In the genomic region with DNA sequence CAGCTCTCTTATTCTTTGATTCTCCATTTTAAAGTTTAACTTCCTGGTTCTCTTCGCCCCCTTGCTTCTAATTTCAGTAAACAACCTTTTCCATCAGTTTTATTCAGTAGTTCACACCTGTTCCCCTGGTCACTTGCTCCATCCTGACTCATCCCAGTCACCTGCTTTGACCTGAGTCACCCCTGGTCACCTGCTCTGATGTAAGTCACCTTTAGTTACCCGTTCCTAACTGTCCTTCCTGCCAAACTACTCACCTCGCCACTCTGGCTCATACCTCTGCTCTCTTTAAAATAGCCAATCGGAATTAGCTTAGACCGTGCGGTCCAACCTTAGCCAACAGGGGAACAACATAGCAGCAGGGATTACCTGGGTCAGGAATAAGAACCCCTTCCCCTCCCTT, we compare ENCODE assay signal across 15 cellular contexts. TPM values are rescaled to one million over a fixed set of nuclear protein-coding genes. Genes with fewer than 3 reads are reported as not detected.
DNase-seq lines count a peak whose midpoint lies in the region; ATAC-seq and TF ChIP-seq lines count a peak whose summit lies in the region.
"Had no signal": no experiment of that assay in that cellular context is flagged by ENCODE, and none has a peak within 500 bp of the region (broad histone marks: within the 10 kb centered on the region; RNA-seq: fewer than 3 reads in every experiment).

No MANE protein-coding gene starts in this region.

- no peaks in the 10 kb centered on the region for H3K9me3 ChIP-seq in breast epithelium
- H3K9me3 ChIP-seq in subcutaneous abdominal adipose tissue (ENCODE audit: control insufficient read depth in 5 of 5, low read length in 5 of 5): no peaks in the 10 kb centered on the region

- TF ChIP-seq CTCF in MCF 10A (IDR thresholded peaks at IDR 0.05; ENCODE audit: unreplicated experiment) (no peak), breast epithelium (IDR thresholded peaks at IDR 0.05) (no peak)

- H3K4me1 Mint-ChIP-seq in MCF 10A (ENCODE audit: insufficient read depth, unreplicated experiment): peaks cover 24% of the 10 kb centered on the region

- H3K27me3 ChIP-seq in breast epithelium (no peaks in the 10 kb centered on the region), subcutaneous abdominal adipose tissue (ENCODE audit: control insufficient read depth in 5 of 5, insufficient read depth in 4 of 5, low read length in 5 of 5) (no peaks in the 10 kb centered on the region)

- TF ChIP-seq POLR2A in breast epithelium (IDR thresholded peaks at IDR 0.05): no peak

- H3K27ac Mint-ChIP-seq in MCF 10A (ENCODE audit: low read depth, unreplicated experiment): peak overlapping the region; percentile 7

- H3K36me3 Mint-ChIP-seq in MCF 10A (ENCODE audit: insufficient read depth, unreplicated experiment): peaks cover 6% of the 10 kb centered on the region

- H3K9me3 Mint-ChIP-seq in MCF 10A (ENCODE audit: unreplicated experiment): no peaks in the 10 kb centered on the region

- CTCF ChIA-PET in MCF 10A (lab: Yijun Ruan, JAX): interaction anchor here (0.7 to 1.3 kb wide), 2 partner anchors 15 to 165 kb away, joined by 3 to 4 read pairs; no protein-coding TSS in a partner anchor

- H3K27me3 Mint-ChIP-seq in MCF 10A (ENCODE audit: insufficient read depth, unreplicated experiment): no peaks in the 10 kb centered on the region

- POLR2A ChIA-PET in MCF 10A (lab: Yijun Ruan, JAX): interaction anchor here (1.2 to 4.0 kb wide), 3 partner anchors 15 to 52 kb away, joined by 3 to 23 read pairs (median 3); a partner anchor contains a TSS

- no peaks in the 10 kb centered on the region for H3K4me1 ChIP-seq in breast epithelium
- H3K4me1 ChIP-seq in subcutaneous abdominal adipose tissue (ENCODE audit: control insufficient read depth in 5 of 5, insufficient read depth in 5 of 5, low read length in 5 of 5): peaks cover 6 to 51% (median 32%) of the 10 kb centered on the region in 5 donors

- H3K4me3 ChIP-seq in breast epithelium (no peak overlapping the region), subcutaneous abdominal adipose tissue (ENCODE audit: low read depth in 1 of 5, low read length in 5 of 5) (no peak overlapping the region)
- H3K4me3 ChIP-seq: K562 had no signal

- H3K27ac ChIP-seq in breast epithelium (no peak overlapping the region), epithelial cell of prostate (peak overlapping the region; percentile 30), subcutaneous abdominal adipose tissue (ENCODE audit: low read depth, low read length) (peak overlapping the region; percentile 75)
- H3K27ac ChIP-seq: VCaP had no signal

- no peak overlapping the region for H3K4me3 Mint-ChIP-seq in MCF 10A (ENCODE audit: unreplicated experiment)

- intact Hi-C loops in MCF 10A (cut with micrococcal nuclease) (no loop called here), breast epithelium (cut with DNase I; ENCODE audit: low total_unique reads) (no loop called here)

- no peak overlapping the region for H3K9ac ChIP-seq in subcutaneous abdominal adipose tissue (ENCODE audit: low read length in 5 of 5)

- DNase-seq in MCF 10A (ENCODE audit: unreplicated experiment) (no peak), breast epithelium (ENCODE audit: low spot score in 2 of 2) (no peak), SW480 (ENCODE audit: low spot score) (peak; percentile 64), epithelial cell of prostate (ENCODE audit: low read depth, low spot score) (no peak), C1 segment of cervical spinal cord (lab: John Stamatoyannopoulos, UW) (no peak)
- DNase-seq: cortex of kidney, GDM1, NCI-H1694 treated with DMSO at 0.1 percent for 48 hours, retina, SIG-M5 had no signal

- no TSS peak for BruUV-seq in MCF 10A (replicated peaks; lab: Mats Ljungman, UMichigan)

- ATAC-seq in GM18861 (IDR thresholded peaks at IDR 0.05; ENCODE audit: unreplicated experiment): no peak
- no peak for ATAC-seq in HG03571 (IDR thresholded peaks at IDR 0.05; ENCODE audit: unreplicated experiment)
- ATAC-seq: K562 had no signal

- H3K36me3 ChIP-seq in breast epithelium (no peaks in the 10 kb centered on the region), subcutaneous abdominal adipose tissue (ENCODE audit: control insufficient read depth in 5 of 5, insufficient read depth in 5 of 5, low read length in 5 of 5) (peaks cover 0 to 8% (median 4%) of the 10 kb centered on the region in 5 donors)

RNA-seq across cellular contexts. Expression of a gene that starts 4.7 kb away (rescaled TPM):
- 8.0 and 14.5 TPM in 2 replicates for total RNA-seq in MCF 10A (2022)
- total RNA-seq in breast epithelium: 10 to 100 TPM; 18.4 to 34.4 (median 24.1) TPM

RNA-seq across cellular contexts. Expression of a gene that starts 22.9 kb away (rescaled TPM):
- total RNA-seq in MCF 10A (2022) (not detected in 2 replicates), breast epithelium (under 1 TPM; 0.44 to 0.80 (median 0.66) TPM)
- total RNA-seq: K562 had no signal

RNA-seq across cellular contexts. Expression of a gene that starts 52.7 kb away (rescaled TPM):
- 201 and 242 TPM in 2 replicates for total RNA-seq in MCF 10A (2022)
- total RNA-seq in breast epithelium: 100 to 1,000 TPM; 123 to 162 (median 149) TPM

Comparison
In these comparisons a context has a peak if more than half of its experiments do, and no peak if none do; other contexts are left out.
1. H3K27ac ChIP-seq: peak in epithelial cell of prostate (single experiment) and subcutaneous abdominal adipose tissue (single experiment); none in breast epithelium (0 of 2).